Comparison of ENCODE assay signal across 1 cellular context in genomic region chr16:69253796-69254426, GRCh38.
TF ChIP-seq lines count a peak whose summit lies in the region.

No MANE protein-coding gene starts in this region.

TF ChIP-seq in HepG2, 621 proteins besides CTCF, POLR2A, EP300 and RAD21:
- no peak for TF ChIP-seq RCOR2 (CRISPR knock-in tag; IDR thresholded peaks at IDR 0.05)
- TF ChIP-seq ZNF234 (CRISPR knock-in tag; conservative IDR thresholded peaks at IDR 0.05), result no peak
- TF ChIP-seq XRCC5 (optimal IDR thresholded peaks at IDR 0.05; ENCODE audit: low read length), result no peak
- no peak for TF ChIP-seq FLYWCH1 (CRISPR knock-in tag; IDR thresholded peaks at IDR 0.05)
- TF ChIP-seq ZNF781 (CRISPR knock-in tag; IDR thresholded peaks at IDR 0.05; ENCODE audit: borderline replicate concordance, not compliant biosample characterization), result no peak
- TF ChIP-seq ZNF547 (CRISPR knock-in tag; IDR thresholded peaks at IDR 0.05), result no peak
- TF ChIP-seq ZNF589 (CRISPR knock-in tag; conservative IDR thresholded peaks at IDR 0.05), result no peak
- TF ChIP-seq RXRB (CRISPR knock-in tag; IDR thresholded peaks at IDR 0.05; ENCODE audit: borderline replicate concordance), result no peak
- no peak for TF ChIP-seq MEF2D (CRISPR knock-in tag; IDR thresholded peaks at IDR 0.05)
- no peak for TF ChIP-seq HNRNPH1 (optimal IDR thresholded peaks at IDR 0.05; ENCODE audit: low read depth, low read length)
- no peak for TF ChIP-seq MBD4 (IDR thresholded peaks at IDR 0.05; ENCODE audit: borderline replicate concordance, low read length)
- no peak for TF ChIP-seq TRIM24 (CRISPR knock-in tag; IDR thresholded peaks at IDR 0.05)
- TF ChIP-seq SMAD3 (CRISPR knock-in tag; IDR thresholded peaks at IDR 0.05), result no peak
TF ChIP-seq in HepG2: peak in this region for 0.
